Comparison of ENCODE assay signal across 17 cellular contexts in the genomic region with DNA sequence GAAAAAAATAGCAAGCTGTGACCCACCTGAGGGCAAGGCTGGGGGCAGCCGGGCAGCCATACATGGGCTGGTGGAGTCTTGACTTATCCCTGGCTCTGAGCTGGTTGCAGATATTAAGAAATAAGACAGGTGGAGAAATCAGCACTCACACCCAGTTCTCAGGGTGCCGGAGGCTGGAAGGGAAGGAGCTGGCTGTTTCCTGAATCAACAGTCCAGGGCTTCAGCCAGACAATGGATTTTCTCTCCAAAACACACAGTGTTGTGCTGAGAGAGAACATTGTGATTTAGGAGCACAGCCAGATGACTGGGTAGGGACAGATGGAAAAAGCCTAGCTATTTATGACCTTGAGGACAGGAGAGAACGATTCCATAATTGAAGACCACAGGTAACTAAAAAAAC.
A peak's percentile ranks its signal among the peaks of the same experiment; 100 is the strongest.
DNase-seq lines count a peak whose midpoint lies in the region; ATAC-seq and TF ChIP-seq lines count a peak whose summit lies in the region.
"Had no signal": no experiment of that assay in that cellular context is flagged by ENCODE, and none has a peak within 500 bp of the region (broad histone marks: within the 10 kb centered on the region; RNA-seq: fewer than 3 reads in every experiment).

No MANE protein-coding gene starts in this region.

- no peaks in the 10 kb centered on the region for H3K27me3 ChIP-seq in CD4-positive, CD25-positive, alpha-beta regulatory T cell (ENCODE audit: control insufficient read depth, insufficient read depth, low read length)

- no peak for DNase-seq in CD4-positive, CD25-positive, alpha-beta regulatory T cell
- DNase-seq in coronary artery (ENCODE audit: low spot score) (no peak), left ventricle myocardium superior (no peak), sciatic nerve (ENCODE audit: low spot score) (no peak), COR-L47 (lab: John Stamatoyannopoulos, UW) (no peak), NCI-H187 treated with DMSO at 0.1 percent for 48 hours (lab: John Stamatoyannopoulos, UW) (no peak)
- DNase-seq in stimulated activated CD4-positive, alpha-beta T cell treated with anti-CD3 and anti-CD28 coated beads, Interleukin-1b, Interleukin-23, amount 100 ng/mL, for 48 hours = no peak
- DNase-seq: activated naive CD8-positive, alpha-beta T cell treated with anti-CD3 and anti-CD28 coated beads, Interleukin-2, amount 10 ng/mL, durations not matched to agents 7 days and 5 days; foreskin melanocyte; GM23248; NCI-H1417; NCI-H524 treated with DMSO at 0.1 percent for 48 hours; SHP77; SW 1271 had no signal

- no peak for TF ChIP-seq CTCF in coronary artery (IDR thresholded peaks at IDR 0.05)

- peaks cover 15% of the 10 kb centered on the region for H3K4me1 ChIP-seq in CD4-positive, CD25-positive, alpha-beta regulatory T cell (ENCODE audit: control insufficient read depth, insufficient read depth, low read length, poor library complexity, severe bottlenecking)

- no peak overlapping the region for H3K27ac ChIP-seq in CD4-positive, CD25-positive, alpha-beta regulatory T cell (ENCODE audit: insufficient read depth, low read length, poor library complexity, severe bottlenecking)
- peak overlapping the region; percentile 49 to 51 for H3K27ac ChIP-seq in coronary artery
- H3K27ac ChIP-seq: GM23248 had no signal

- H3K4me1 Mint-ChIP-seq in CD4-positive, CD25-positive, alpha-beta regulatory T cell = peaks cover 16 to 80% (median 53%) of the 10 kb centered on the region in 4 donors

- H3K4me3 Mint-ChIP-seq in CD4-positive, CD25-positive, alpha-beta regulatory T cell = no peak overlapping the region
- H3K4me3 Mint-ChIP-seq: activated naive CD8-positive, alpha-beta T cell treated with anti-CD3 and anti-CD28 coated beads, Interleukin-2, amount 10 ng/mL, durations not matched to agents 7 days and 5 days; brain; dendritic cell treated with granulocyte-macrophage colony-stimulating factor and Interleukin-4, amounts not matched to agents 40 ng/mL and 50 ng/mL, for 4 days had no signal

- peak overlapping the region in 2 of 3 donors; percentile 8 to 80 for H3K27ac Mint-ChIP-seq in CD4-positive, CD25-positive, alpha-beta regulatory T cell
- H3K27ac Mint-ChIP-seq: brain; dendritic cell treated with granulocyte-macrophage colony-stimulating factor and Interleukin-4, amounts not matched to agents 40 ng/mL and 50 ng/mL, for 4 days had no signal

- H3K9me3 ChIP-seq in CD4-positive, CD25-positive, alpha-beta regulatory T cell (ENCODE audit: control insufficient read depth in 2 of 2, low read length in 2 of 2) = no peaks in the 10 kb centered on the region

- H3K9me3 Mint-ChIP-seq in CD4-positive, CD25-positive, alpha-beta regulatory T cell = no peaks in the 10 kb centered on the region
- H3K9me3 Mint-ChIP-seq: activated naive CD8-positive, alpha-beta T cell treated with anti-CD3 and anti-CD28 coated beads, Interleukin-2, amount 10 ng/mL, durations not matched to agents 7 days and 5 days; dendritic cell treated with granulocyte-macrophage colony-stimulating factor and Interleukin-4, amounts not matched to agents 40 ng/mL and 50 ng/mL, for 4 days had no signal

- H3K36me3 ChIP-seq in CD4-positive, CD25-positive, alpha-beta regulatory T cell (ENCODE audit: control insufficient read depth, insufficient read depth, low read length) = peaks cover 22% of the 10 kb centered on the region

- H3K27me3 Mint-ChIP-seq in CD4-positive, CD25-positive, alpha-beta regulatory T cell = no peaks in the 10 kb centered on the region
- H3K27me3 Mint-ChIP-seq: dendritic cell treated with granulocyte-macrophage colony-stimulating factor and Interleukin-4, amounts not matched to agents 40 ng/mL and 50 ng/mL, for 4 days had no signal

- no peak for ATAC-seq in CD4-positive, CD25-positive, alpha-beta regulatory T cell (ENCODE audit: low read depth in 2 of 2)
- ATAC-seq in left ventricle myocardium superior (peak; percentile 88), sciatic nerve (peak; percentile 83), GM18909 (IDR thresholded peaks at IDR 0.05; ENCODE audit: poor library complexity, unreplicated experiment) (no peak)

- H3K36me3 Mint-ChIP-seq in CD4-positive, CD25-positive, alpha-beta regulatory T cell = peaks cover 45% of the 10 kb centered on the region
- H3K36me3 Mint-ChIP-seq: brain had no signal

- intact Hi-C loops in left ventricle myocardium superior (cut with micrococcal nuclease) = no loop called here
- intact Hi-C loops in sciatic nerve (cut with DNase I) = no loop called here

- no peak overlapping the region for H3K4me3 ChIP-seq in CD4-positive, CD25-positive, alpha-beta regulatory T cell (ENCODE audit: low read depth, low read length)
- no peak overlapping the region for H3K4me3 ChIP-seq in coronary artery
- H3K4me3 ChIP-seq: GM23248 had no signal

Comparison
In these comparisons a context has a peak if more than half of its experiments do, and no peak if none do; other contexts are left out.
1. ATAC-seq: peak in left ventricle myocardium superior (single experiment) and sciatic nerve (single experiment); none in CD4-positive, CD25-positive, alpha-beta regulatory T cell (0 of 2) and GM18909 (single experiment).